In genomic region chr2:128391679-128392078, GRCh38 we compare ENCODE assay signal across 24 cellular contexts.
"Had no signal": no experiment of that assay in that cellular context is flagged by ENCODE, and none has a peak within 500 bp of the region (broad histone marks: within the 10 kb centered on the region; RNA-seq: fewer than 3 reads in every experiment).

No MANE protein-coding gene starts in this region.

- H3K4me3 ChIP-seq: cardiac muscle cell had no signal

- H3K9me3 Mint-ChIP-seq: activated CD4-positive, alpha-beta memory T cell treated with anti-CD3 and anti-CD28 coated beads, Interleukin-2, amount 10 ng/mL, durations not matched to agents 7 days and 5 days; activated CD4-positive, alpha-beta T cell treated with anti-CD3 and anti-CD28 coated beads, Interleukin-2, amount 10 ng/mL, durations not matched to agents 7 days and 5 days; activated naive CD4-positive, alpha-beta T cell treated with anti-CD3 and anti-CD28 coated beads for 36 hours; activated T-helper 17 cell treated with anti-CD3 and anti-CD28 coated beads, Interleukin-2, amount 50 U/mL, for 72 hours had no signal

- DNase-seq: activated CD4-positive, alpha-beta memory T cell treated with anti-CD3 and anti-CD28 coated beads, Interleukin-2, amount 10 ng/mL, durations not matched to agents 7 days and 5 days; activated CD4-positive, alpha-beta T cell treated with anti-CD3 and anti-CD28 coated beads, Interleukin-2, amount 10 ng/mL, durations not matched to agents 7 days and 5 days; activated CD4-positive, CD25-positive, alpha-beta regulatory T cell; activated gamma-delta T cell; activated naive CD4-positive, alpha-beta T cell treated with anti-CD3 and anti-CD28 coated beads for 36 hours; activated T-cell treated with anti-CD3 and anti-CD28 coated beads for 4 hours; activated T-cell treated with anti-CD3 and anti-CD28 coated beads, Interleukin-2, amount 50 U/mL, for 48 hours; brain microvascular endothelial cell; KG1; NCI-H1048; NCI-H146; NCI-H187 treated with DMSO at 0.1 percent for 48 hours; NCI-H2081 treated with DMSO at 0.1 percent for 48 hours; NCI-H446; NCI-H524 treated with DMSO at 0.1 percent for 48 hours; NCI-H774; Peyer's patch; Right ventricle myocardium superior; T-helper 2 cell; T1000 had no signal

- ATAC-seq: activated T-helper 17 cell treated with anti-CD3 and anti-CD28 coated beads, Interleukin-2, amount 50 U/mL, for 72 hours had no signal

- H3K4me1 Mint-ChIP-seq: activated CD4-positive, alpha-beta memory T cell treated with anti-CD3 and anti-CD28 coated beads, Interleukin-2, amount 10 ng/mL, durations not matched to agents 7 days and 5 days; activated CD4-positive, alpha-beta T cell treated with anti-CD3 and anti-CD28 coated beads, Interleukin-2, amount 10 ng/mL, durations not matched to agents 7 days and 5 days; activated T-helper 17 cell treated with anti-CD3 and anti-CD28 coated beads, Interleukin-2, amount 50 U/mL, for 72 hours had no signal

- H3K4me1 ChIP-seq: Peyer's patch had no signal

- H3K27ac Mint-ChIP-seq: activated CD4-positive, alpha-beta memory T cell treated with anti-CD3 and anti-CD28 coated beads, Interleukin-2, amount 10 ng/mL, durations not matched to agents 7 days and 5 days; activated CD4-positive, alpha-beta T cell treated with anti-CD3 and anti-CD28 coated beads, Interleukin-2, amount 10 ng/mL, durations not matched to agents 7 days and 5 days; activated naive CD4-positive, alpha-beta T cell treated with anti-CD3 and anti-CD28 coated beads for 36 hours; activated naive CD8-positive, alpha-beta T cell; activated T-helper 17 cell treated with anti-CD3 and anti-CD28 coated beads, Interleukin-2, amount 50 U/mL, for 72 hours had no signal

- H3K27me3 Mint-ChIP-seq: activated naive CD8-positive, alpha-beta T cell; activated T-helper 17 cell treated with anti-CD3 and anti-CD28 coated beads, Interleukin-2, amount 50 U/mL, for 72 hours had no signal

- H3K27ac ChIP-seq: brain microvascular endothelial cell, cardiac muscle cell, Peyer's patch, RWPE1 had no signal

- H3K4me3 Mint-ChIP-seq: activated CD4-positive, alpha-beta memory T cell treated with anti-CD3 and anti-CD28 coated beads, Interleukin-2, amount 10 ng/mL, durations not matched to agents 7 days and 5 days; activated CD4-positive, alpha-beta T cell treated with anti-CD3 and anti-CD28 coated beads, Interleukin-2, amount 10 ng/mL, durations not matched to agents 7 days and 5 days; activated naive CD4-positive, alpha-beta T cell treated with anti-CD3 and anti-CD28 coated beads for 36 hours; activated naive CD8-positive, alpha-beta T cell; activated T-helper 17 cell treated with anti-CD3 and anti-CD28 coated beads, Interleukin-2, amount 50 U/mL, for 72 hours had no signal

- H3K9me3 ChIP-seq: Peyer's patch had no signal

- H3K36me3 ChIP-seq: brain microvascular endothelial cell, cardiac muscle cell, Peyer's patch had no signal

- H3K27me3 ChIP-seq: brain microvascular endothelial cell, cardiac muscle cell, Peyer's patch had no signal

- H3K36me3 Mint-ChIP-seq: activated naive CD8-positive, alpha-beta T cell had no signal
